8 cellular contexts compared by ENCODE assay signal in genomic region chr9:137068539-137069507, GRCh38. TPM values are rescaled to one million over a fixed set of nuclear protein-coding genes. Genes with fewer than 3 reads are reported as not detected.
DNase-seq lines count a peak whose midpoint lies in the region; ATAC-seq and TF ChIP-seq lines count a peak whose summit lies in the region.

No MANE protein-coding gene starts in this region.

- no peaks in the 10 kb centered on the region for H3K9me3 ChIP-seq in T-helper 17 cell (ENCODE audit: control insufficient read depth, low read length, poor library complexity, severe bottlenecking)
- no peaks in the 10 kb centered on the region for H3K9me3 ChIP-seq in transverse colon

- WGBS in transverse colon (ENCODE audit: low coverage in 1 of 2), 2 donors: 90% methylated on average over 17 of the region's 17 CpGs; no CpG with 5 or more reads in 1 of the 2 donors

- H3K27me3 Mint-ChIP-seq in T-helper 17 cell: peaks cover 5% of the 10 kb centered on the region

- peak overlapping the region in 2 of 4 donors; percentile 49 to 57 for H3K4me3 ChIP-seq in transverse colon

- H3K27ac ChIP-seq in transverse colon: peak overlapping the region in 2 of 4 donors; percentile 24 to 84

- DNase-seq in Right ventricle myocardium inferior (ENCODE audit: missing footprints) (peak; percentile 55), left cardiac atrium (no peak), T-helper 17 cell (no peak), left ventricle myocardium superior (peak; percentile 20), transverse colon (peak; percentile 11), HEK293T (ENCODE audit: extremely low spot score) (no peak), NCI-H1417 (lab: John Stamatoyannopoulos, UW) (no peak)

- no peak for TF ChIP-seq CTCF in transverse colon (IDR thresholded peaks at IDR 0.05)

- intact Hi-C loops in Right ventricle myocardium inferior (cut with DNase I) (loop anchor here (10.0 kb wide), 1 partner anchor 284 kb away; no protein-coding TSS in a partner anchor), left cardiac atrium (cut with DNase I) (loop anchor here in 1 of 2 donors (10.0 kb wide), 1 partner anchor 284 kb away; no protein-coding TSS in a partner anchor), left ventricle myocardium superior (cut with micrococcal nuclease) (no loop called here), transverse colon (cut with DNase I; ENCODE audit: low total_unique reads) (loop anchor here (2.0 kb wide), 1 partner anchor 22 kb away; the partner anchor contains the start of gene NPDC1)

- peaks cover 6 to 28% (median 23%) of the 10 kb centered on the region in 4 donors for H3K4me1 ChIP-seq in transverse colon

- in situ Hi-C loops in transverse colon (cut with MboI; ENCODE audit: low pct_ligation_motif_present in 1 of 4, low pct_unique_long_range_greater_than_20kb in 1 of 4, low sequenced_read_pairs in 3 of 4): no loop called here

- H3K36me3 ChIP-seq in transverse colon: no peaks in the 10 kb centered on the region

- H3K27ac Mint-ChIP-seq in T-helper 17 cell: no peak overlapping the region

- CTCF ChIA-PET in HEK293T (lab: Yijun Ruan, JAX): interaction anchor here (0.9 to 2.8 kb wide), 12 partner anchors 8 to 168 kb away, joined by 4 to 16 read pairs (median 8); partner anchors contain the start of genes MAN1B1, NPDC1 and UAP1L1

- peaks cover 14% of the 10 kb centered on the region for H3K27me3 ChIP-seq in transverse colon

- ATAC-seq in Right ventricle myocardium inferior (no peak), left cardiac atrium (no peak), T-helper 17 cell (no peak), left ventricle myocardium superior (no peak), HG02678 (IDR thresholded peaks at IDR 0.05; ENCODE audit: unreplicated experiment) (no peak)

- H3K36me3 Mint-ChIP-seq in T-helper 17 cell (ENCODE audit: low read depth): no peaks in the 10 kb centered on the region

- H3K4me1 Mint-ChIP-seq in T-helper 17 cell: peaks cover 17% of the 10 kb centered on the region

- no peak for TF ChIP-seq POLR2A in transverse colon (IDR thresholded peaks at IDR 0.05)

- POLR2A ChIA-PET in HEK293T (lab: Yijun Ruan, JAX): interaction anchor here (0.7 to 3.2 kb wide), 6 partner anchors 17 to 172 kb away, joined by 3 to 27 read pairs (median 4); partner anchors contain the start of genes MAN1B1 and TUBB4B

- no peak for TF ChIP-seq EP300 in transverse colon (IDR thresholded peaks at IDR 0.05; ENCODE audit: low read depth)

- H3K4me3 Mint-ChIP-seq in T-helper 17 cell: peak overlapping the region; percentile 53

TF ChIP-seq in HEK293T, 16 proteins besides CTCF, POLR2A, EP300 and RAD21:
- TF ChIP-seq L3MBTL2 (conservative IDR thresholded peaks at IDR 0.05) (no peak), ELF4 (IDR thresholded peaks at IDR 0.05) (no peak), ARNT (IDR thresholded peaks at IDR 0.05) (no peak), FOXK2 (IDR thresholded peaks at IDR 0.05) (no peak), SP1 (IDR thresholded peaks at IDR 0.05) (no peak)
- TF ChIP-seq, protein P1, sequence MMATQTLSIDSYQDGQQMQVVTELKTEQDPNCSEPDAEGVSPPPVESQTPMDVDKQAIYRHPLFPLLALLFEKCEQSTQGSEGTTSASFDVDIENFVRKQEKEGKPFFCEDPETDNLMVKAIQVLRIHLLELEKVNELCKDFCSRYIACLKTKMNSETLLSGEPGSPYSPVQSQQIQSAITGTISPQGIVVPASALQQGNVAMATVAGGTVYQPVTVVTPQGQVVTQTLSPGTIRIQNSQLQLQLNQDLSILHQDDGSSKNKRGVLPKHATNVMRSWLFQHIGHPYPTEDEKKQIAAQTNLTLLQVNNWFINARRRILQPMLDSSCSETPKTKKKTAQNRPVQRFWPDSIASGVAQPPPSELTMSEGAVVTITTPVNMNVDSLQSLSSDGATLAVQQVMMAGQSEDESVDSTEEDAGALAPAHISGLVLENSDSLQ (IDR thresholded peaks at IDR 0.05): no peak; the same call in 1 of the 2 replicates

RNA-seq across cellular contexts. Expression of gene SAPCD2, which starts 1.5 kb away (rescaled TPM):
- total RNA-seq in Right ventricle myocardium inferior: 0.22 TPM
- under 1 TPM; 0.39 to 0.44 TPM for total RNA-seq in left cardiac atrium
- total RNA-seq in T-helper 17 cell: under 1 TPM; 0.27 to 0.39 TPM
- 0.12 TPM for total RNA-seq in left ventricle myocardium superior
- total RNA-seq in transverse colon: 10 to 100 TPM in 1 of 4 donors, 1 to 10 TPM in 2, under 1 TPM in 1; 0.37 to 37.2 (median 3.3) TPM

RNA-seq across cellular contexts. Expression of gene UAP1L1, which starts 8.5 kb away (rescaled TPM):
- total RNA-seq in Right ventricle myocardium inferior: 13.6 TPM
- total RNA-seq in left cardiac atrium: 10 to 100 TPM; 13.5 to 14.0 TPM
- total RNA-seq in T-helper 17 cell: 10 to 100 TPM in 1 of 2 donors, 1 to 10 TPM in 1; 9.3 to 10.2 TPM
- 12.6 TPM for total RNA-seq in left ventricle myocardium superior
- 10 to 100 TPM in 2 of 4 donors, 1 to 10 TPM in 2; 6.4 to 28.8 (median 11.7) TPM for total RNA-seq in transverse colon

RNA-seq across cellular contexts. Expression of gene ENTPD2, which starts 15.0 kb away (rescaled TPM):
- total RNA-seq in Right ventricle myocardium inferior (2.7 TPM), left cardiac atrium (1 to 10 TPM in 1 of 2 donors, under 1 TPM in 1; 0.60 to 2.2 TPM), T-helper 17 cell (under 1 TPM in 1 of 2 donors, not detected in 1; 0.20 TPM), left ventricle myocardium superior (2.1 TPM), transverse colon (10 to 100 TPM in 3 of 4 donors, 1 to 10 TPM in 1; 3.6 to 17.1 (median 14.1) TPM)

RNA-seq across cellular contexts. Expression of gene MAN1B1, which starts 18.0 kb away (rescaled TPM):
- total RNA-seq in Right ventricle myocardium inferior: 20.4 TPM
- 10 to 100 TPM; 21.9 to 28.8 TPM for total RNA-seq in left cardiac atrium
- total RNA-seq in T-helper 17 cell: 10 to 100 TPM; 62.0 to 62.3 TPM
- 21.4 TPM for total RNA-seq in left ventricle myocardium superior
- total RNA-seq in transverse colon: 100 to 1,000 TPM in 1 of 4 donors, 10 to 100 TPM in 3; 56.5 to 106 (median 70.0) TPM

RNA-seq across cellular contexts. Expression of gene NPDC1, which starts 22.8 kb away (rescaled TPM):
- total RNA-seq in Right ventricle myocardium inferior (69.0 TPM), left cardiac atrium (10 to 100 TPM; 75.4 to 87.3 TPM), T-helper 17 cell (100 to 1,000 TPM; 139 to 202 TPM), left ventricle myocardium superior (59.0 TPM), transverse colon (100 to 1,000 TPM in 2 of 4 donors, 10 to 100 TPM in 2; 58.0 to 972 (median 274) TPM)

Comparison
In these comparisons a context has a peak if more than half of its experiments do, and no peak if none do; other contexts are left out.
1. DNase-seq: peak in Right ventricle myocardium inferior (single experiment), left ventricle myocardium superior (single experiment) and transverse colon (single experiment); none in left cardiac atrium (single experiment), T-helper 17 cell (0 of 3), HEK293T (single experiment) and NCI-H1417 (0 of 3).